Comparison of ENCODE assay signal across 2 cellular contexts in the genomic region with DNA sequence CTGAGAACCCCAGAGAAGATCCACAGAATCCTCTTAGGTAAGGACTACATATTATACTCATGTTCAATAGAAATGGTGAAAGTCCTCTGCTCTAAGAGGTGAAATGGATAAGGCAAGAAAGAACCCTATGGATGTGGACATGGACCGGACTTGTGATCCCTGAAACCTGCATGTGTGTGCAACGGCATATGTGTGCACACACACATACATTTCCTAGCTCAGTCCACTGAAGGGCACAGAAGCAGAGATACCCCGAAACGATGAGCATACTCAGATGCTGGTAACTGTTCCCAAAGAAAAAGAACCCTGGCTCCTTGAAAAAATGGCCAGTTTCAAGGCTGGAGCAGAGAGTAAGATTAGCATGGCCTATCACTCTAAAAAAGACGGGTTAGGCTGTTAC.
TF ChIP-seq lines count a peak whose summit lies in the region.

No MANE protein-coding gene starts in this region.

TF ChIP-seq in HepG2, 621 proteins besides CTCF, POLR2A, EP300 and RAD21:
- no peak for TF ChIP-seq ZNF335 (CRISPR knock-in tag; IDR thresholded peaks at IDR 0.05)
- no peak for TF ChIP-seq SUZ12 (IDR thresholded peaks at IDR 0.05; ENCODE audit: low read depth, low read length)
- TF ChIP-seq MBD4 (IDR thresholded peaks at IDR 0.05; ENCODE audit: borderline replicate concordance, low read length): 0 out of 2 replicates have a peak, but pooled peaks have one; percentile 18
- no peak for TF ChIP-seq ELF1 (CRISPR knock-in tag; IDR thresholded peaks at IDR 0.05)
- TF ChIP-seq ZNF101 (CRISPR knock-in tag; IDR thresholded peaks at IDR 0.05; ENCODE audit: borderline replicate concordance, low read depth): no peak
- TF ChIP-seq STAT5B (CRISPR knock-in tag; IDR thresholded peaks at IDR 0.05): no peak
- TF ChIP-seq, protein P1, sequence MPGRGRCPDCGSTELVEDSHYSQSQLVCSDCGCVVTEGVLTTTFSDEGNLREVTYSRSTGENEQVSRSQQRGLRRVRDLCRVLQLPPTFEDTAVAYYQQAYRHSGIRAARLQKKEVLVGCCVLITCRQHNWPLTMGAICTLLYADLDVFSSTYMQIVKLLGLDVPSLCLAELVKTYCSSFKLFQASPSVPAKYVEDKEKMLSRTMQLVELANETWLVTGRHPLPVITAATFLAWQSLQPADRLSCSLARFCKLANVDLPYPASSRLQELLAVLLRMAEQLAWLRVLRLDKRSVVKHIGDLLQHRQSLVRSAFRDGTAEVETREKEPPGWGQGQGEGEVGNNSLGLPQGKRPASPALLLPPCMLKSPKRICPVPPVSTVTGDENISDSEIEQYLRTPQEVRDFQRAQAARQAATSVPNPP (CRISPR knock-in tag; IDR thresholded peaks at IDR 0.05): 0 out of 2 replicates have a peak, but pooled peaks have one; percentile 29
- no peak for TF ChIP-seq NONO (IDR thresholded peaks at IDR 0.05)
- 0 out of 2 replicates have a peak, but pooled peaks have one; percentile 46 for TF ChIP-seq NONO (CRISPR knock-in tag; conservative IDR thresholded peaks at IDR 0.05)
- TF ChIP-seq, protein P2, sequence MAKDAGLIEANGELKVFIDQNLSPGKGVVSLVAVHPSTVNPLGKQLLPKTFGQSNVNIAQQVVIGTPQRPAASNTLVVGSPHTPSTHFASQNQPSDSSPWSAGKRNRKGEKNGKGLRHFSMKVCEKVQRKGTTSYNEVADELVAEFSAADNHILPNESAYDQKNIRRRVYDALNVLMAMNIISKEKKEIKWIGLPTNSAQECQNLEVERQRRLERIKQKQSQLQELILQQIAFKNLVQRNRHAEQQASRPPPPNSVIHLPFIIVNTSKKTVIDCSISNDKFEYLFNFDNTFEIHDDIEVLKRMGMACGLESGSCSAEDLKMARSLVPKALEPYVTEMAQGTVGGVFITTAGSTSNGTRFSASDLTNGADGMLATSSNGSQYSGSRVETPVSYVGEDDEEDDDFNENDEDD (CRISPR knock-in tag; IDR thresholded peaks at IDR 0.05; ENCODE audit: borderline replicate concordance): no peak
- peak; percentile 91 for TF ChIP-seq RBM22 (optimal IDR thresholded peaks at IDR 0.05; ENCODE audit: low read length)
- peak; percentile 56; the same call in 1 of the 2 replicates for TF ChIP-seq POLR2AphosphoS2 (IDR thresholded peaks at IDR 0.05; ENCODE audit: low read depth, low read length)
- no peak for TF ChIP-seq TOE1 (CRISPR knock-in tag; IDR thresholded peaks at IDR 0.05)
- TF ChIP-seq CBX2 (IDR thresholded peaks at IDR 0.05; ENCODE audit: low read depth, low read length): no peak
- TF ChIP-seq CBX2 (CRISPR knock-in tag; IDR thresholded peaks at IDR 0.05; ENCODE audit: low read depth): no peak
- TF ChIP-seq, protein P3, sequence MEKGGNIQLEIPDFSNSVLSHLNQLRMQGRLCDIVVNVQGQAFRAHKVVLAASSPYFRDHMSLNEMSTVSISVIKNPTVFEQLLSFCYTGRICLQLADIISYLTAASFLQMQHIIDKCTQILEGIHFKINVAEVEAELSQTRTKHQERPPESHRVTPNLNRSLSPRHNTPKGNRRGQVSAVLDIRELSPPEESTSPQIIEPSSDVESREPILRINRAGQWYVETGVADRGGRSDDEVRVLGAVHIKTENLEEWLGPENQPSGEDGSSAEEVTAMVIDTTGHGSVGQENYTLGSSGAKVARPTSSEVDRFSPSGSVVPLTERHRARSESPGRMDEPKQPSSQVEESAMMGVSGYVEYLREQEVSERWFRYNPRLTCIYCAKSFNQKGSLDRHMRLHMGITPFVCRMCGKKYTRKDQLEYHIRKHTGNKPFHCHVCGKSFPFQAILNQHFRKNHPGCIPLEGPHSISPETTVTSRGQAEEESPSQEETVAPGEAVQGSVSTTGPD (CRISPR knock-in tag; IDR thresholded peaks at IDR 0.05): no peak
- TF ChIP-seq, protein P4, sequence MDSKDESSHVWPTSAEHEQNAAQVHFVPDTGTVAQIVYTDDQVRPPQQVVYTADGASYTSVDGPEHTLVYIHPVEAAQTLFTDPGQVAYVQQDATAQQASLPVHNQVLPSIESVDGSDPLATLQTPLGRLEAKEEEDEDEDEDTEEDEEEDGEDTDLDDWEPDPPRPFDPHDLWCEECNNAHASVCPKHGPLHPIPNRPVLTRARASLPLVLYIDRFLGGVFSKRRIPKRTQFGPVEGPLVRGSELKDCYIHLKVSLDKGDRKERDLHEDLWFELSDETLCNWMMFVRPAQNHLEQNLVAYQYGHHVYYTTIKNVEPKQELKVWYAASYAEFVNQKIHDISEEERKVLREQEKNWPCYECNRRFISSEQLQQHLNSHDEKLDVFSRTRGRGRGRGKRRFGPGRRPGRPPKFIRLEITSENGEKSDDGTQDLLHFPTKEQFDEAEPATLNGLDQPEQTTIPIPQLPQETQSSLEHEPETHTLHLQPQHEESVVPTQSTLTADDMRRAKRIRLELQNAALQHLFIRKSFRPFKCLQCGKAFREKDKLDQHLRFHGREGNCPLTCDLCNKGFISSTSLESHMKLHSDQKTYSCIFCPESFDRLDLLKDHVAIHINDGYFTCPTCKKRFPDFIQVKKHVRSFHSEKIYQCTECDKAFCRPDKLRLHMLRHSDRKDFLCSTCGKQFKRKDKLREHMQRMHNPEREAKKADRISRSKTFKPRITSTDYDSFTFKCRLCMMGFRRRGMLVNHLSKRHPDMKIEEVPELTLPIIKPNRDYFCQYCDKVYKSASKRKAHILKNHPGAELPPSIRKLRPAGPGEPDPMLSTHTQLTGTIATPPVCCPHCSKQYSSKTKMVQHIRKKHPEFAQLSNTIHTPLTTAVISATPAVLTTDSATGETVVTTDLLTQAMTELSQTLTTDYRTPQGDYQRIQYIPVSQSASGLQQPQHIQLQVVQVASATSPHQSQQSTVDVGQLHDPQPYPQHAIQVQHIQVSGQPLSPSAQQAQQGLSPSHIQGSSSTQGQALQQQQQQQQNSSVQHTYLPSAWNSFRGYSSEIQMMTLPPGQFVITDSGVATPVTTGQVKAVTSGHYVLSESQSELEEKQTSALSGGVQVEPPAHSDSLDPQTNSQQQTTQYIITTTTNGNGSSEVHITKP (CRISPR knock-in tag; IDR thresholded peaks at IDR 0.05; ENCODE audit: low read depth): no peak
- 0 out of 2 replicates have a peak, but pooled peaks have one; percentile 28 for TF ChIP-seq JUND (CRISPR knock-in tag; IDR thresholded peaks at IDR 0.05)
- peak; percentile 61; the same call in 1 of the 2 replicates for TF ChIP-seq POLR2G (IDR thresholded peaks at IDR 0.05; ENCODE audit: low read depth, low read length)
- TF ChIP-seq, protein P5, sequence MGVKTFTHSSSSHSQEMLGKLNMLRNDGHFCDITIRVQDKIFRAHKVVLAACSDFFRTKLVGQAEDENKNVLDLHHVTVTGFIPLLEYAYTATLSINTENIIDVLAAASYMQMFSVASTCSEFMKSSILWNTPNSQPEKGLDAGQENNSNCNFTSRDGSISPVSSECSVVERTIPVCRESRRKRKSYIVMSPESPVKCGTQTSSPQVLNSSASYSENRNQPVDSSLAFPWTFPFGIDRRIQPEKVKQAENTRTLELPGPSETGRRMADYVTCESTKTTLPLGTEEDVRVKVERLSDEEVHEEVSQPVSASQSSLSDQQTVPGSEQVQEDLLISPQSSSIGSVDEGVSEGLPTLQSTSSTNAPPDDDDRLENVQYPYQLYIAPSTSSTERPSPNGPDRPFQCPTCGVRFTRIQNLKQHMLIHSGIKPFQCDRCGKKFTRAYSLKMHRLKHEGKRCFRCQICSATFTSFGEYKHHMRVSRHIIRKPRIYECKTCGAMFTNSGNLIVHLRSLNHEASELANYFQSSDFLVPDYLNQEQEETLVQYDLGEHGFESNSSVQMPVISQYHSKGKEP (CRISPR knock-in tag; IDR thresholded peaks at IDR 0.05): no peak

TF ChIP-seq in GM12878, 131 proteins besides CTCF, POLR2A, EP300 and RAD21:
- TF ChIP-seq NFXL1 (IDR thresholded peaks at IDR 0.05; ENCODE audit: borderline replicate concordance) (no peak), IKZF1 (conservative IDR thresholded peaks at IDR 0.05) (no peak), TAF1 (IDR thresholded peaks at IDR 0.05; ENCODE audit: borderline replicate concordance, low read depth, low read length) (no peak), POLR2AphosphoS5 (IDR thresholded peaks at IDR 0.05; ENCODE audit: low read length) (peak; percentile 24; the same call in 1 of the 2 replicates), CBFB (IDR thresholded peaks at IDR 0.05; ENCODE audit: low read depth) (no peak), ZZZ3 (IDR thresholded peaks at IDR 0.05; ENCODE audit: control insufficient read depth, insufficient read length, low read depth) (no peak)
